In genomic region chr12:12592930-12593329, GRCh38 we compare ENCODE assay signal across 12 cellular contexts.
DNase-seq lines count a peak whose midpoint lies in the region; ATAC-seq, FAIRE-seq and TF ChIP-seq lines count a peak whose summit lies in the region.
"Had no signal": no experiment of that assay in that cellular context is flagged by ENCODE, and none has a peak within 500 bp of the region (broad histone marks: within the 10 kb centered on the region; RNA-seq: fewer than 3 reads in every experiment).

No MANE protein-coding gene starts in this region.

- H3K36me3 ChIP-seq in RWPE2 (ENCODE audit: low read depth) = no peaks in the 10 kb centered on the region

- no peaks in the 10 kb centered on the region for H3K27me3 ChIP-seq in RWPE2 (ENCODE audit: insufficient read depth, poor library complexity, severe bottlenecking)
- H3K27me3 ChIP-seq: dorsolateral prefrontal cortex had no signal

- TF ChIP-seq POLR2A in H54 (IDR thresholded peaks at IDR 0.05; ENCODE audit: low read depth, low read length) = no peak

- no peaks in the 10 kb centered on the region for H3K9me3 ChIP-seq in RWPE2 (ENCODE audit: severe bottlenecking)

- no peak overlapping the region for H3K4me3 ChIP-seq in RWPE2 (ENCODE audit: severe bottlenecking)
- H3K4me3 ChIP-seq: dorsolateral prefrontal cortex had no signal

- DNase-seq in 8988T (peak; percentile 18), H54 (ENCODE audit: insufficient read length, low spot score) (peak; percentile 39), RWPE2 (ENCODE audit: low spot score) (no peak), fibroblast of peridontal ligament (ENCODE audit: extremely low read depth) (peak; percentile 39), T-helper 1 cell (no peak), NCI-H345 (lab: John Stamatoyannopoulos, UW) (no peak), HPDE6-E6E7 (ENCODE audit: extremely low spot score) (no peak)
- DNase-seq: activated CD4-positive, alpha-beta T cell treated with anti-CD3 and anti-CD28 coated beads for 1 hour; activated T-cell treated with anti-CD3 and anti-CD28 coated beads, Interleukin-2, amount 50 U/mL, for 4 hours; dorsolateral prefrontal cortex; NCI-H2107 had no signal

- no peak for TF ChIP-seq CTCF in RWPE2 (IDR thresholded peaks at IDR 0.05; ENCODE audit: poor library complexity, severe bottlenecking)

- no peak overlapping the region for H3K27ac ChIP-seq in RWPE2 (ENCODE audit: poor library complexity, severe bottlenecking)
- H3K27ac ChIP-seq: dorsolateral prefrontal cortex had no signal

- no peaks in the 10 kb centered on the region for H3K4me1 ChIP-seq in RWPE2 (ENCODE audit: insufficient read depth, poor library complexity, severe bottlenecking)

- 0 out of 3 replicates have a peak, but pooled peaks have one; percentile 33 for ATAC-seq in RWPE2 (ENCODE audit: low read depth)
- ATAC-seq in HG02642 (IDR thresholded peaks at IDR 0.05; ENCODE audit: poor library complexity, unreplicated experiment) = no peak
- ATAC-seq: activated T-cell treated with anti-CD3 and anti-CD28 coated beads, Interleukin-2, amount 50 U/mL, for 4 hours had no signal

- FAIRE-seq in H54 (lab: Jason Lieb, UNC) = no peak

Comparison
In these comparisons a context has a peak if more than half of its experiments do, and no peak if none do; other contexts are left out.
1. DNase-seq: peak in 8988T (single experiment), H54 (single experiment) and fibroblast of peridontal ligament (single experiment); none in RWPE2 (single experiment), T-helper 1 cell (0 of 5), NCI-H345 (single experiment) and HPDE6-E6E7 (single experiment).